ENCODE assay signal across 8 cellular contexts in the genomic region with DNA sequence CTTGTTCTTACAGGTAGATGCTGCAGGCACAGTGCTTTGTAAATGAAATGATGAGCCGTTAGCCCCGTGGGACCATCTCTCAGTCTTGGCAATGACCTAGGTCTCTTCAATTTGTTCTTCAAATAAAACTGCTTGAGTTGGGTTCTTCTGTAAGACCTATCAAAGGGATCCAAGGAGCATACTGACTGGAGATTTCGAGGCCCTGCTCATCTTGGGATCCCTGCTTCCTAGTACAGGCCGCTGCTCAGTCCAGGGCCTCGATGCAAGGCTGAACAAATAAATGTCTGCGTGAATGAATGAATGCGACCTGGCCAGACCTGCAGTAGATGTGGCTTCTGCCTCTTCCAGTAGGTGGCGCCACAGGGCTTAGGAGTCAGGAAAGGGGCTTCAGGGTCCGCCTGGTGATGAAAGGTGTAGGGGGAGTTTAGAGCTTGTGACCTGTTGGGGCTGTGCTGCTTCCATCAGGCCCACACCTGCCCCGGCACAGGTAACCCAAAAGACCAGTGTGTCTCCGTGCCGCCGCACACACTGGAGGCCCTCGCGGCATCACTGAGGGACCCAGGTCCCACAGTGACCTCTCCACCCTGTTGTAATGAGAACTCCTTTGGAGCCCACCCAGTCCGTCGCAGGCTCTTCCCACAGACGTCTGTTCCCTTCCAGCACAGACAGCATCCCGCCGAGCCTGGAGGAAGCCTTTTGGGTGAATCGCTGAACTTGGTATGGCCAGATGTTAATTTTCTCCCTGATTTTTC. TPM values are rescaled to one million over a fixed set of nuclear protein-coding genes. Genes with fewer than 3 reads are reported as not detected.
DNase-seq lines count a peak whose midpoint lies in the region; ATAC-seq and TF ChIP-seq lines count a peak whose summit lies in the region.

No MANE protein-coding gene starts in this region.

- H3K9me2 ChIP-seq in MM.1S (replicated peaks; ENCODE audit: insufficient read depth, low read length), result no peaks in the 10 kb centered on the region

- H3K36me3 ChIP-seq in MM.1S (replicated peaks; ENCODE audit: insufficient read depth, low read length), result no peaks in the 10 kb centered on the region
- no peaks in the 10 kb centered on the region for H3K36me3 ChIP-seq in esophagus (ENCODE audit: control insufficient read depth in 2 of 2, insufficient read depth in 2 of 2, low read length in 1 of 2)

- H3K4me3 ChIP-seq in MM.1S (ENCODE audit: low read length), result no peak overlapping the region
- H3K4me3 ChIP-seq in esophagus (ENCODE audit: low read depth in 1 of 2, low read length in 2 of 2), result no peak overlapping the region

- POLR2A ChIA-PET in naive thymus-derived CD8-positive, alpha-beta T cell (lab: Charles Lee), result no interaction called here

- H3K9me3 ChIP-seq in MM.1S (replicated peaks; ENCODE audit: insufficient read depth, low read length) (no peaks in the 10 kb centered on the region), esophagus (ENCODE audit: control insufficient read depth in 2 of 2, insufficient read depth in 1 of 2, low read depth in 1 of 2, low read length in 1 of 2) (no peaks in the 10 kb centered on the region)

- peaks cover 65% of the 10 kb centered on the region for H3K27me3 Mint-ChIP-seq in T-helper 2 cell treated with Interferon-gamma antibody and Interleukin-4, amounts not matched to agents 5 μg/mL and 100 μg/mL, for 36 hours (ENCODE audit: low read depth)
- H3K27me3 Mint-ChIP-seq in naive thymus-derived CD8-positive, alpha-beta T cell, result peaks cover 18 to 33% (median 32%) of the 10 kb centered on the region in 5 donors
- peaks cover 50% of the 10 kb centered on the region for H3K27me3 Mint-ChIP-seq in stimulated activated memory B cell treated with anti-CD40 and anti-IgM and Interleukin-4, amounts not matched to agents 10 μg/mL and 1 μg/mL and 100 μg/mL, for 72 hours

- no peaks in the 10 kb centered on the region for H3K9me3 Mint-ChIP-seq in T-helper 2 cell treated with Interferon-gamma antibody and Interleukin-4, amounts not matched to agents 5 μg/mL and 100 μg/mL, for 36 hours
- H3K9me3 Mint-ChIP-seq in naive thymus-derived CD8-positive, alpha-beta T cell, result no peaks in the 10 kb centered on the region
- H3K9me3 Mint-ChIP-seq in stimulated activated memory B cell treated with anti-CD40 and anti-IgM and Interleukin-4, amounts not matched to agents 10 μg/mL and 1 μg/mL and 100 μg/mL, for 72 hours, result no peaks in the 10 kb centered on the region

- no peaks in the 10 kb centered on the region for H3K36me3 Mint-ChIP-seq in T-helper 2 cell treated with Interferon-gamma antibody and Interleukin-4, amounts not matched to agents 5 μg/mL and 100 μg/mL, for 36 hours (ENCODE audit: low read depth)
- H3K36me3 Mint-ChIP-seq in naive thymus-derived CD8-positive, alpha-beta T cell, result peaks cover 0 to 6% (median 0%) of the 10 kb centered on the region in 3 donors
- H3K36me3 Mint-ChIP-seq in stimulated activated memory B cell treated with anti-CD40 and anti-IgM and Interleukin-4, amounts not matched to agents 10 μg/mL and 1 μg/mL and 100 μg/mL, for 72 hours, result no peaks in the 10 kb centered on the region

- peak; percentile 76 for TF ChIP-seq CTCF in MM.1S (IDR thresholded peaks at IDR 0.05; ENCODE audit: low read length)

- no peaks in the 10 kb centered on the region for H3K4me1 ChIP-seq in MM.1S (ENCODE audit: low read length)
- peaks cover 0 to 4% of the 10 kb centered on the region in 2 donors for H3K4me1 ChIP-seq in esophagus (ENCODE audit: control insufficient read depth in 2 of 2, insufficient read depth in 2 of 2, low read length in 1 of 2)

- no peak overlapping the region for H2AFZ ChIP-seq in MM.1S (ENCODE audit: low read length)

- no peak overlapping the region for H3K4me2 ChIP-seq in MM.1S (ENCODE audit: low read depth, low read length)

- H3K27me3 ChIP-seq in MM.1S (replicated peaks; ENCODE audit: insufficient read depth, low read length), result peaks cover 17% of the 10 kb centered on the region
- H3K27me3 ChIP-seq in esophagus (ENCODE audit: control insufficient read depth in 1 of 2, insufficient read depth in 2 of 2, low read length in 2 of 2), result peaks cover 0 to 8% of the 10 kb centered on the region in 2 donors

- no peak overlapping the region for H3K4me3 Mint-ChIP-seq in T-helper 2 cell treated with Interferon-gamma antibody and Interleukin-4, amounts not matched to agents 5 μg/mL and 100 μg/mL, for 36 hours
- H3K4me3 Mint-ChIP-seq in naive thymus-derived CD8-positive, alpha-beta T cell, result no peak overlapping the region
- no peak overlapping the region for H3K4me3 Mint-ChIP-seq in stimulated activated memory B cell treated with anti-CD40 and anti-IgM and Interleukin-4, amounts not matched to agents 10 μg/mL and 1 μg/mL and 100 μg/mL, for 72 hours

- H3K4me1 Mint-ChIP-seq in T-helper 2 cell treated with Interferon-gamma antibody and Interleukin-4, amounts not matched to agents 5 μg/mL and 100 μg/mL, for 36 hours (ENCODE audit: low read depth), result peaks cover 8% of the 10 kb centered on the region
- H3K4me1 Mint-ChIP-seq in naive thymus-derived CD8-positive, alpha-beta T cell, result peaks cover 4 to 12% (median 10%) of the 10 kb centered on the region in 4 donors
- peaks cover 4% of the 10 kb centered on the region for H3K4me1 Mint-ChIP-seq in stimulated activated memory B cell treated with anti-CD40 and anti-IgM and Interleukin-4, amounts not matched to agents 10 μg/mL and 1 μg/mL and 100 μg/mL, for 72 hours

- H3K27ac Mint-ChIP-seq in T-helper 2 cell treated with Interferon-gamma antibody and Interleukin-4, amounts not matched to agents 5 μg/mL and 100 μg/mL, for 36 hours, result no peak overlapping the region
- no peak overlapping the region for H3K27ac Mint-ChIP-seq in naive thymus-derived CD8-positive, alpha-beta T cell
- H3K27ac Mint-ChIP-seq in stimulated activated memory B cell treated with anti-CD40 and anti-IgM and Interleukin-4, amounts not matched to agents 10 μg/mL and 1 μg/mL and 100 μg/mL, for 72 hours, result no peak overlapping the region

- no peak overlapping the region for H3K9ac ChIP-seq in MM.1S (ENCODE audit: low read length)

- ATAC-seq in naive thymus-derived CD8-positive, alpha-beta T cell, result no peak
- ATAC-seq in HG02938 (IDR thresholded peaks at IDR 0.05; ENCODE audit: unreplicated experiment), result no peak
- no peak for ATAC-seq in stimulated activated memory B cell treated with anti-CD40 and anti-IgM and Interleukin-4, amounts not matched to agents 10 μg/mL and 1 μg/mL and 100 μg/mL, for 72 hours

- H3K27ac ChIP-seq in MM.1S (ENCODE audit: low read length), result no peak overlapping the region
- peak overlapping the region; percentile 0 to 50 for H3K27ac ChIP-seq in esophagus (ENCODE audit: low read depth in 2 of 2, low read length in 1 of 2)

- H3K79me2 ChIP-seq in MM.1S (ENCODE audit: low read length), result no peaks in the 10 kb centered on the region

- DNase-seq in NCI-H1417 (lab: John Stamatoyannopoulos, UW) (peak; percentile 39 to 74 (median 48)), NCI-H1417 treated with DMSO at 0.1 percent for 48 hours (lab: John Stamatoyannopoulos, UW) (no peak), MM.1S (peak; percentile 52)
- DNase-seq in T-helper 2 cell treated with Interferon-gamma antibody and Interleukin-4, amounts not matched to agents 5 μg/mL and 100 μg/mL, for 36 hours (ENCODE audit: low spot score), result peak; percentile 10
- peak in 9 of 10 donors; percentile 8 to 68 (median 32) for DNase-seq in naive thymus-derived CD8-positive, alpha-beta T cell

- H4K20me1 ChIP-seq in MM.1S (ENCODE audit: insufficient read depth, low read length), result no peaks in the 10 kb centered on the region

- 56 to 61% methylated on average over 21 of the region's 21 CpGs for WGBS in esophagus, 2 donors

- H3F3A ChIP-seq in MM.1S (ENCODE audit: insufficient read depth, low read length), result no peaks in the 10 kb centered on the region

RNA-seq across cellular contexts. Expression of a gene that starts 4.4 kb away (rescaled TPM):
- 1 to 10 TPM; 2.1 to 2.5 TPM for polyA plus RNA-seq in esophagus
- under 1 TPM; 0.16 to 0.21 TPM for total RNA-seq in naive thymus-derived CD8-positive, alpha-beta T cell
- under 1 TPM; 0.05 to 0.21 (median 0.10) TPM for polyA plus RNA-seq in naive thymus-derived CD8-positive, alpha-beta T cell

RNA-seq across cellular contexts. Expression of a gene that starts 53.0 kb away (rescaled TPM):
- 1 to 10 TPM; 2.6 to 5.2 TPM for polyA plus RNA-seq in esophagus
- total RNA-seq in naive thymus-derived CD8-positive, alpha-beta T cell, result 10 to 100 TPM; 20.9 to 23.2 TPM
- polyA plus RNA-seq in naive thymus-derived CD8-positive, alpha-beta T cell, result 10 to 100 TPM; 10.0 to 24.4 (median 16.1) TPM
